Comparison of ENCODE assay signal across 11 cellular contexts in the genomic region with DNA sequence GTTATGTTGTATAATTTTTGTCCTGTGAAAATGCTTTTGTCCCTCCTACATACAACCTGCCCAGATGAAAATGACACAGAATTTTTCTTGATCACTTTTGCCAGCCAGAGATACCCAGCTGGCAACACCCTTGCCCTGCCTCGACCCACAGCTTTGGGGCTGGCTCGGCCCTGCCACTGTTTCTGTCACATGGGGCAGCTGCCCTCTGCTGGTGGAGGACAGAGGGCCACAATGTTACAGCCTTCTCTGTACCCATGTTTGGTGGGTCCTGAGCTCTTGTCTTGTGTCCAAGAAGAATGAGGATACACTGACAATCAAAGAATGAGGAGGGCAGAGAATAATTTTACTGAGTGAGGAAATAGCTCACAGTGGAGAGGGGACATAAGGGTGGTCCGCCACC. TPM values are rescaled to one million over a fixed set of nuclear protein-coding genes. Genes with fewer than 3 reads are reported as not detected.
DNase-seq lines count a peak whose midpoint lies in the region; TF ChIP-seq lines count a peak whose summit lies in the region.
"Had no signal": no experiment of that assay in that cellular context is flagged by ENCODE, and none has a peak within 500 bp of the region (broad histone marks: within the 10 kb centered on the region; RNA-seq: fewer than 3 reads in every experiment).

No MANE protein-coding gene starts in this region.

- TF ChIP-seq CTCF in 22Rv1 (IDR thresholded peaks at IDR 0.05) (peak; percentile 43), GM12872 (IDR thresholded peaks at IDR 0.05; ENCODE audit: insufficient read depth, low read depth, low read length) (peak; percentile 46; the same call in 2 of the 3 replicates), SK-N-SH (IDR thresholded peaks at IDR 0.05) (peak; percentile 35), foreskin fibroblast (IDR thresholded peaks at IDR 0.05; ENCODE audit: low read depth, low read length) (peak; percentile 27), suprapubic skin (IDR thresholded peaks at IDR 0.05) (peak in 1 of 2 donors; percentile 11), endothelial cell (IDR thresholded peaks at IDR 0.05; ENCODE audit: unreplicated experiment) (no peak)

- H3K9me3 ChIP-seq in SK-N-SH (no peaks in the 10 kb centered on the region), suprapubic skin (no peaks in the 10 kb centered on the region)

- no peak overlapping the region for H2AFZ ChIP-seq in SK-N-SH (ENCODE audit: low read depth)

- H3F3A ChIP-seq in SK-N-SH (replicated peaks; ENCODE audit: insufficient read depth): no peaks in the 10 kb centered on the region

- no peak overlapping the region for H3K27ac Mint-ChIP-seq in endothelial cell (ENCODE audit: unreplicated experiment)
- H3K27ac Mint-ChIP-seq in activated T-cell treated with anti-CD3 and anti-CD28 coated beads, Interleukin-2, amount 50 U/mL, for 24 hours: no peak overlapping the region
- H3K27ac Mint-ChIP-seq: activated T-helper 17 cell treated with anti-CD3 and anti-CD28 coated beads, Interleukin-2, amount 50 U/mL, for 72 hours; IgD-negative memory B cell; naive thymus-derived CD8-positive, alpha-beta T cell had no signal

- H3K36me3 ChIP-seq in SK-N-SH (replicated peaks in 1 of 2; ENCODE audit: control insufficient read depth in 1 of 2, insufficient read depth in 2 of 2, low read length in 1 of 2) (no peaks in the 10 kb centered on the region), suprapubic skin (no peaks in the 10 kb centered on the region)

- no peaks in the 10 kb centered on the region for H3K4me1 Mint-ChIP-seq in endothelial cell (ENCODE audit: unreplicated experiment)
- H3K4me1 Mint-ChIP-seq in activated T-cell treated with anti-CD3 and anti-CD28 coated beads, Interleukin-2, amount 50 U/mL, for 24 hours (ENCODE audit: low read depth): no peaks in the 10 kb centered on the region
- H3K4me1 Mint-ChIP-seq: activated T-helper 17 cell treated with anti-CD3 and anti-CD28 coated beads, Interleukin-2, amount 50 U/mL, for 72 hours; IgD-negative memory B cell had no signal

- H3K4me3 ChIP-seq in SK-N-SH (ENCODE audit: low read depth in 2 of 2, low read length in 1 of 2) (no peak overlapping the region), foreskin fibroblast (ENCODE audit: low read depth in 1 of 2, low read length in 2 of 2) (no peak overlapping the region), suprapubic skin (no peak overlapping the region)

- H3K27me3 ChIP-seq in SK-N-SH (ENCODE audit: insufficient read depth) (no peaks in the 10 kb centered on the region), suprapubic skin (no peaks in the 10 kb centered on the region)

- no peak overlapping the region for H3K4me3 Mint-ChIP-seq in endothelial cell (ENCODE audit: unreplicated experiment)
- no peak overlapping the region for H3K4me3 Mint-ChIP-seq in activated T-cell treated with anti-CD3 and anti-CD28 coated beads, Interleukin-2, amount 50 U/mL, for 24 hours
- H3K4me3 Mint-ChIP-seq: activated T-helper 17 cell treated with anti-CD3 and anti-CD28 coated beads, Interleukin-2, amount 50 U/mL, for 72 hours; IgD-negative memory B cell; naive thymus-derived CD8-positive, alpha-beta T cell had no signal

- no peak overlapping the region for H3K9ac ChIP-seq in SK-N-SH

- H3K36me3 Mint-ChIP-seq in endothelial cell (ENCODE audit: low read depth, unreplicated experiment): no peaks in the 10 kb centered on the region
- H3K36me3 Mint-ChIP-seq in activated T-cell treated with anti-CD3 and anti-CD28 coated beads, Interleukin-2, amount 50 U/mL, for 24 hours (ENCODE audit: low read depth): no peaks in the 10 kb centered on the region
- H3K36me3 Mint-ChIP-seq: IgD-negative memory B cell; naive thymus-derived CD8-positive, alpha-beta T cell had no signal

- no peak overlapping the region for H3K4me2 ChIP-seq in SK-N-SH

- H3K27me3 Mint-ChIP-seq in endothelial cell (ENCODE audit: unreplicated experiment): no peaks in the 10 kb centered on the region
- peaks cover 55% of the 10 kb centered on the region for H3K27me3 Mint-ChIP-seq in activated T-cell treated with anti-CD3 and anti-CD28 coated beads, Interleukin-2, amount 50 U/mL, for 24 hours

- H3K9me2 ChIP-seq in SK-N-SH: 0 out of 2 replicates have a peak, but pooled peaks cover 3% of the 10 kb centered on the region

- H3K4me1 ChIP-seq in SK-N-SH (ENCODE audit: control insufficient read depth in 1 of 2, insufficient read depth in 2 of 2, low read depth in 1 of 2, low read length in 1 of 2): no peaks in the 10 kb centered on the region
- H3K4me1 ChIP-seq in suprapubic skin: no peaks in the 10 kb centered on the region

- 3% methylated on average over 3 of the region's 3 CpGs for WGBS in SK-N-SH (ENCODE audit: low lambda C conversion rate)
- 51% methylated on average over 3 of the region's 3 CpGs for WGBS in suprapubic skin

- no peak for TF ChIP-seq POLR2A in suprapubic skin (IDR thresholded peaks at IDR 0.05)

- DNase-seq in SK-N-SH (peak; percentile 1), foreskin fibroblast (no peak), suprapubic skin (ENCODE audit: low spot score in 2 of 2) (no peak), activated gamma-delta T cell treated with Interleukin-2 at 50 U/mL for 16 hours (no peak), endothelial cell (ENCODE audit: low spot score) (no peak)
- no peak for DNase-seq in activated T-cell treated with anti-CD3 and anti-CD28 coated beads, Interleukin-2, amount 50 U/mL, for 24 hours

- POLR2A ChIA-PET in SK-N-SH (lab: Yijun Ruan, JAX): no interaction called here

- H3K79me2 ChIP-seq in SK-N-SH (ENCODE audit: insufficient read depth): no peaks in the 10 kb centered on the region

- no peaks in the 10 kb centered on the region for H3K9me3 Mint-ChIP-seq in endothelial cell (ENCODE audit: unreplicated experiment)
- H3K9me3 Mint-ChIP-seq in activated T-cell treated with anti-CD3 and anti-CD28 coated beads, Interleukin-2, amount 50 U/mL, for 24 hours: no peaks in the 10 kb centered on the region
- H3K9me3 Mint-ChIP-seq: activated T-helper 17 cell treated with anti-CD3 and anti-CD28 coated beads, Interleukin-2, amount 50 U/mL, for 72 hours; naive thymus-derived CD8-positive, alpha-beta T cell had no signal

- H3K27ac ChIP-seq in 22Rv1 (no peak overlapping the region), SK-N-SH (ENCODE audit: low read depth in 2 of 2, low read length in 1 of 2) (no peak overlapping the region), suprapubic skin (no peak overlapping the region)

- TF ChIP-seq RAD21 in SK-N-SH (IDR thresholded peaks at IDR 0.05; ENCODE audit: low read length): no peak

- TF ChIP-seq EP300 in SK-N-SH (IDR thresholded peaks at IDR 0.05; ENCODE audit: borderline replicate concordance in 1 of 2, low read depth in 1 of 2, low read length in 1 of 2) (no peak), suprapubic skin (IDR thresholded peaks at IDR 0.05) (no peak)

- no peaks in the 10 kb centered on the region for H4K20me1 ChIP-seq in SK-N-SH (ENCODE audit: insufficient read depth)

- CTCF ChIA-PET in SK-N-SH (lab: Yijun Ruan, JAX): interaction anchor here (1.9 kb wide), 1 partner anchor 250 kb away, joined by 7 read pairs; no protein-coding TSS in a partner anchor

TF ChIP-seq in SK-N-SH, 30 proteins besides CTCF, POLR2A, EP300 and RAD21 (continues in another document):
- TF ChIP-seq, protein P1, sequence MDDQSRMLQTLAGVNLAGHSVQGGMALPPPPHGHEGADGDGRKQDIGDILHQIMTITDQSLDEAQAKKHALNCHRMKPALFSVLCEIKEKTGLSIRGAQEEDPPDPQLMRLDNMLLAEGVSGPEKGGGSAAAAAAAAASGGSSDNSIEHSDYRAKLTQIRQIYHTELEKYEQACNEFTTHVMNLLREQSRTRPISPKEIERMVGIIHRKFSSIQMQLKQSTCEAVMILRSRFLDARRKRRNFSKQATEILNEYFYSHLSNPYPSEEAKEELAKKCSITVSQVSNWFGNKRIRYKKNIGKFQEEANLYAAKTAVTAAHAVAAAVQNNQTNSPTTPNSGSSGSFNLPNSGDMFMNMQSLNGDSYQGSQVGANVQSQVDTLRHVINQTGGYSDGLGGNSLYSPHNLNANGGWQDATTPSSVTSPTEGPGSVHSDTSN (IDR thresholded peaks at IDR 0.05): no peak
- TF ChIP-seq FOSL2 (IDR thresholded peaks at IDR 0.05; ENCODE audit: borderline replicate concordance, low read depth) (no peak), FOXJ3 (CRISPR knock-in tag; IDR thresholded peaks at IDR 0.05) (no peak), SMC3 (IDR thresholded peaks at IDR 0.05; ENCODE audit: low read depth, low read length) (no peak), MEF2A (IDR thresholded peaks at IDR 0.05; ENCODE audit: borderline replicate concordance, low read depth) (no peak), RXRA (IDR thresholded peaks at IDR 0.05; ENCODE audit: borderline replicate concordance, low read depth) (no peak), JUND (IDR thresholded peaks at IDR 0.05) (no peak), NFIC (IDR thresholded peaks at IDR 0.05; ENCODE audit: borderline replicate concordance) (no peak), MXI1 (IDR thresholded peaks at IDR 0.05; ENCODE audit: low read depth, low read length) (no peak), CHD2 (IDR thresholded peaks at IDR 0.05; ENCODE audit: low read length, partially characterized antibody) (no peak), GABPA (IDR thresholded peaks at IDR 0.05; ENCODE audit: low read depth) (no peak), POLR2AphosphoS5 (IDR thresholded peaks at IDR 0.05; ENCODE audit: low read depth, low read length) (no peak), NRF1 (IDR thresholded peaks at IDR 0.05; ENCODE audit: low read depth, low read length) (no peak)
- TF ChIP-seq, protein P2, sequence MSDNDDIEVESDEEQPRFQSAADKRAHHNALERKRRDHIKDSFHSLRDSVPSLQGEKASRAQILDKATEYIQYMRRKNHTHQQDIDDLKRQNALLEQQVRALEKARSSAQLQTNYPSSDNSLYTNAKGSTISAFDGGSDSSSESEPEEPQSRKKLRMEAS (IDR thresholded peaks at IDR 0.05; ENCODE audit: low read depth): no peak
- TF ChIP-seq, protein P3, sequence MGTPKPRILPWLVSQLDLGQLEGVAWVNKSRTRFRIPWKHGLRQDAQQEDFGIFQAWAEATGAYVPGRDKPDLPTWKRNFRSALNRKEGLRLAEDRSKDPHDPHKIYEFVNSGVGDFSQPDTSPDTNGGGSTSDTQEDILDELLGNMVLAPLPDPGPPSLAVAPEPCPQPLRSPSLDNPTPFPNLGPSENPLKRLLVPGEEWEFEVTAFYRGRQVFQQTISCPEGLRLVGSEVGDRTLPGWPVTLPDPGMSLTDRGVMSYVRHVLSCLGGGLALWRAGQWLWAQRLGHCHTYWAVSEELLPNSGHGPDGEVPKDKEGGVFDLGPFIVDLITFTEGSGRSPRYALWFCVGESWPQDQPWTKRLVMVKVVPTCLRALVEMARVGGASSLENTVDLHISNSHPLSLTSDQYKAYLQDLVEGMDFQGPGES (IDR thresholded peaks at IDR 0.05; ENCODE audit: low read depth, low read length): no peak

RNA-seq across cellular contexts. Expression of a gene that starts 31.1 kb away (rescaled TPM):
- polyA plus RNA-seq in SK-N-SH (2012; rRNA removed): not detected in 2 replicates
- polyA plus RNA-seq in SK-N-SH (2012; cell fraction: cytosol; rRNA removed): not detected in 2 replicates
- not detected in 2 replicates for polyA plus RNA-seq in SK-N-SH (2012; cell fraction: nucleus; rRNA removed)
- not detected for total RNA-seq in suprapubic skin
- total RNA-seq in endothelial cell (ENCODE audit: unreplicated experiment): not detected
- total RNA-seq: activated T-helper 17 cell treated with anti-CD3 and anti-CD28 coated beads, Interleukin-2, amount 50 U/mL, for 72 hours; naive thymus-derived CD8-positive, alpha-beta T cell had no signal
- polyA plus RNA-seq: IgD-negative memory B cell; naive thymus-derived CD8-positive, alpha-beta T cell had no signal
